ENCODE assay signal across 30 cellular contexts in the genomic region with DNA sequence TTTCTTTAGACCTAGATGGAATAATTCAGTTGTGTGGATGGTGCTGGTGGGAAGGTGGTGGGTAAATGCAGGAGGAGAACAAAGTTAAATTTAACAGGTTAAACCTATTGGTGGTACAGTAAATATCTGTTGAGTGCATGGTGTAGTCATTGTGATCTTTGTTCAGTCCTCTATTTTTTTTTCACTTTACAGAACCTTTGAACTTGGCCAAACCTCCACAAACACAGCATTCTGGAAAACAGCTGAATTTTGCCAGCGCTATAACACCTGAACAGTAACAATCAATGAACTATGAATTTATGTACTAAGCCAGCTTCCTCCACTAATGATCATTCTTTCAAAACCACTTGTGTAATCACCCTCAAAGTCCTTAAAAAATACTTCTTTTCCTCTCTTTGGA.
DNase-seq lines count a peak whose midpoint lies in the region; ATAC-seq and TF ChIP-seq lines count a peak whose summit lies in the region.
"Had no signal": no experiment of that assay in that cellular context is flagged by ENCODE, and none has a peak within 500 bp of the region (broad histone marks: within the 10 kb centered on the region; RNA-seq: fewer than 3 reads in every experiment).

No MANE protein-coding gene starts in this region.

- 45% methylated on average over 1 of the region's 1 CpG for WGBS in liver

- ATAC-seq in GM18909 (IDR thresholded peaks at IDR 0.05; ENCODE audit: poor library complexity, unreplicated experiment): peak; percentile 5
- ATAC-seq in HG02938 (IDR thresholded peaks at IDR 0.05; ENCODE audit: unreplicated experiment): peak; percentile 1
- ATAC-seq in HG03354 (IDR thresholded peaks at IDR 0.05; ENCODE audit: poor library complexity, severe bottlenecking, unreplicated experiment): peak; percentile 5
- ATAC-seq in HG02610 (IDR thresholded peaks at IDR 0.05; ENCODE audit: unreplicated experiment): no peak
- no peak for ATAC-seq in sciatic nerve
- ATAC-seq: activated CD4-positive, alpha-beta T cell treated with anti-CD3 and anti-CD28 coated beads for 36 hours; activated CD8-positive, alpha-beta T cell treated with anti-CD3 and anti-CD28 coated beads for 36 hours; heart right ventricle; lower lobe of right lung; naive thymus-derived CD8-positive, alpha-beta T cell had no signal

- H3K4me3 ChIP-seq in liver (ENCODE audit: low read depth in 1 of 3, low read length in 3 of 3): no peak overlapping the region
- H3K4me3 ChIP-seq: esophagus squamous epithelium, HAP-1, heart right ventricle, lower lobe of right lung, Peyer's patch, prostate gland, suprapubic skin, upper lobe of left lung had no signal

- intact Hi-C loops in sciatic nerve (cut with DNase I): no loop called here

- no peak for TF ChIP-seq RAD21 in liver (IDR thresholded peaks at IDR 0.05)

- no peak overlapping the region for H3K27ac ChIP-seq in liver (ENCODE audit: low read depth in 1 of 2, low read length in 2 of 2)
- H3K27ac ChIP-seq: esophagus squamous epithelium, heart right ventricle, lower lobe of right lung, Peyer's patch, prostate gland, suprapubic skin, upper lobe of left lung had no signal

- peaks cover 0 to 3% (median 0%) of the 10 kb centered on the region in 4 donors for H3K9me3 ChIP-seq in liver (ENCODE audit: control insufficient read depth in 4 of 4, low read length in 3 of 4)
- H3K9me3 ChIP-seq: esophagus squamous epithelium, HAP-1, lower lobe of right lung, Peyer's patch, prostate gland, suprapubic skin, upper lobe of left lung had no signal

- H3K36me3 ChIP-seq in liver (ENCODE audit: control insufficient read depth in 4 of 4, insufficient read depth in 3 of 4, low read depth in 1 of 4, low read length in 3 of 4): no peaks in the 10 kb centered on the region
- H3K36me3 ChIP-seq: esophagus squamous epithelium, HAP-1, heart right ventricle, lower lobe of right lung, Peyer's patch, prostate gland, suprapubic skin, upper lobe of left lung had no signal

- DNase-seq in activated effector memory CD4-positive, alpha-beta T cell treated with anti-CD3 and anti-CD28 coated beads, Interleukin-2, amount 50 U/mL, for 16 hours: no peak
- no peak for DNase-seq in stimulated activated CD4-positive, alpha-beta T cell treated with anti-CD3 and anti-CD28 coated beads, Interleukin-2, amount 100 ng/mL, for 24 hours
- no peak for DNase-seq in sciatic nerve (ENCODE audit: low spot score)
- DNase-seq: activated CD4-positive, alpha-beta T cell treated with anti-CD3 and anti-CD28 coated beads for 36 hours; activated CD8-positive, alpha-beta memory T cell treated with anti-CD3 and anti-CD28 coated beads, Interleukin-2, amount 50 U/mL, for 48 hours; activated CD8-positive, alpha-beta T cell treated with anti-CD3 and anti-CD28 coated beads for 36 hours; activated naive CD4-positive, alpha-beta T cell treated with anti-CD3 and anti-CD28 coated beads, Interleukin-2, amount 50 U/mL, for 16 hours; amniotic stem cell; DMS53; esophagus squamous epithelium; foreskin melanocyte; heart right ventricle; kidney; lower lobe of right lung; midbrain; naive thymus-derived CD8-positive, alpha-beta T cell; NCI-H1048; NCI-H446; NCI-H748 treated with DMSO at 0.1 percent for 48 hours; Peyer's patch; stimulated activated naive CD4-positive, alpha-beta T cell; upper lobe of left lung had no signal

- no peak overlapping the region for H3K9ac ChIP-seq in liver (ENCODE audit: low read depth in 1 of 2, low read length in 2 of 2)

- TF ChIP-seq CTCF in liver (IDR thresholded peaks at IDR 0.05; ENCODE audit: low read depth, low read length, missing input control): no peak

- H3K4me1 ChIP-seq in liver (ENCODE audit: control insufficient read depth in 4 of 4, insufficient read depth in 4 of 4, low read length in 3 of 4): no peaks in the 10 kb centered on the region
- H3K4me1 ChIP-seq: esophagus squamous epithelium, HAP-1, heart right ventricle, lower lobe of right lung, Peyer's patch, prostate gland, suprapubic skin, upper lobe of left lung had no signal

- no peaks in the 10 kb centered on the region for H3K27me3 ChIP-seq in liver (ENCODE audit: control insufficient read depth in 4 of 4, insufficient read depth in 4 of 4, low read length in 3 of 4)
- H3K27me3 ChIP-seq: esophagus squamous epithelium, heart right ventricle, Peyer's patch, suprapubic skin, upper lobe of left lung had no signal

TF ChIP-seq in liver, 16 proteins besides CTCF, POLR2A, EP300 and RAD21:
- TF ChIP-seq SP1 (IDR thresholded peaks at IDR 0.05) (no peak), HNF4G (IDR thresholded peaks at IDR 0.05) (no peak), RXRA (IDR thresholded peaks at IDR 0.05) (peak in 1 of 2 donors; percentile 20), FOXA1 (IDR thresholded peaks at IDR 0.05) (no peak), HNF4A (conservative IDR thresholded peaks at IDR 0.05) (peak; percentile 18 to 73)
- TF ChIP-seq, protein P1, sequence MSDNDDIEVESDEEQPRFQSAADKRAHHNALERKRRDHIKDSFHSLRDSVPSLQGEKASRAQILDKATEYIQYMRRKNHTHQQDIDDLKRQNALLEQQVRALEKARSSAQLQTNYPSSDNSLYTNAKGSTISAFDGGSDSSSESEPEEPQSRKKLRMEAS (IDR thresholded peaks at IDR 0.05): no peak
TF ChIP-seq in liver: peak in this region for 2.

Comparison
In these comparisons a context has a peak if more than half of its experiments do, and no peak if none do; other contexts are left out.
1. ATAC-seq: peak in GM18909 (single experiment), HG02938 (single experiment) and HG03354 (single experiment); none in HG02610 (single experiment) and sciatic nerve (single experiment).